Comparison of ENCODE assay signal across 17 cellular contexts in the genomic region with DNA sequence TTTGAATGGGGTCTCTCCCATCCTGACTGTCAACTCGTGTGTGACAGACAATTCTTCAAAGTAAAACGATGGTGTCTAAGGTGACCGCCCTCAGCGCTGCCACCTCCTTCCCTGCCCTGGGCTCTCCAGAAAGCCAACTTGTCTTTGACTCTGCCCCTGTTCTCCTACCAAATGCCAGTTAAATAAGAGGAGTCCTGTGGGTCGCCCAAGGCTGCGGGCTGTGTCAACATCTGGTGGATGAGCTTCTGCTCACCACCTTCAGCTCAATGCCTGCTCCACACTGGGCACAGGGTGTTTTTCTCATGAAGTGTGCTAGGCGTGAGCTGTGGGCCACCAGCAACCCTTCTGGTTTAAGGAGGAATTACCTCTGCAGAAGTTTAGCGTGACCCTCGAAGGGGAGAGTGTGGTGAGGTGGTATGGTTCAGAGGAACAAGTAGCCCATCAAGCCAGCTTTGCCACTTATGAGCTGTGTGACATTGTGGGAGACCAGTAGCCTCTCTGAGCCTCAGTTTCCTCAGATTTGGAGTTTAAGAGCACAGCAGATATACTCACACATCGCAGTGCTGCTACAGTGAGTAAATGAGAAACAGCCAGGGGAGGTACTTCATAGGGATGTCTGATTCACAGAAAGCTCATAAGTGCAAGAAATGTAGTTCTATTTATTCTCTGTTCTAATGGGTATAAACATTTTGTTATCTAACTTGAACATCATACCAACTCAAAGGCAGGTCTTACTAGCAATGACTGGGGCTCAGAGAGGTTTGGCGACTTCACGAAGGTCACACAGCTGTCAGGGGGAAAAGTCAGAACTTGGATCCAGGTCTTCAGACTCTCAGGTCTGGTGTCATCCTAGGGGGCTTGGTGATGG. TPM values are rescaled to one million over a fixed set of nuclear protein-coding genes. Genes with fewer than 3 reads are reported as not detected.
A peak's percentile ranks its signal among the peaks of the same experiment; 100 is the strongest.
DNase-seq lines count a peak whose midpoint lies in the region; ATAC-seq, FAIRE-seq and TF ChIP-seq lines count a peak whose summit lies in the region.
"Had no signal": no experiment of that assay in that cellular context is flagged by ENCODE, and none has a peak within 500 bp of the region (broad histone marks: within the 10 kb centered on the region; RNA-seq: fewer than 3 reads in every experiment).

No MANE protein-coding gene starts in this region.

- peaks cover 2% of the 10 kb centered on the region for H3K27me3 Mint-ChIP-seq in activated CD4-positive, alpha-beta T cell treated with anti-CD3 and anti-CD28 coated beads for 36 hours

- WGBS in HepG2 (ENCODE audit: low lambda C conversion rate): 7% methylated on average over 11 of the region's 12 CpGs

- peaks cover 26% of the 10 kb centered on the region for H3K36me3 Mint-ChIP-seq in activated CD4-positive, alpha-beta T cell treated with anti-CD3 and anti-CD28 coated beads for 36 hours (ENCODE audit: low read depth)

- intact Hi-C loops in activated CD4-positive, alpha-beta T cell treated with anti-CD3 and anti-CD28 coated beads for 36 hours (cut with DNase I, micrococcal nuclease): no loop called here
- intact Hi-C loops in HepG2 (cut with micrococcal nuclease; ENCODE audit: unreplicated experiment): loop anchor here (1.0 to 10.0 kb wide), 4 partner anchors 21 to 242 kb away; no protein-coding TSS in a partner anchor

- peaks cover 38% of the 10 kb centered on the region for H3K4me1 Mint-ChIP-seq in activated CD4-positive, alpha-beta T cell treated with anti-CD3 and anti-CD28 coated beads for 36 hours

- in situ Hi-C loops in HepG2 (cut with HindIII; ENCODE audit: extremely low pct_ligation_motif_present, low pct_unique_long_range_greater_than_20kb): loop anchor here (5.0 kb wide), 1 partner anchor 36 kb away; no protein-coding TSS in a partner anchor
- in situ Hi-C loops in HAP-1 (cut with MboI; ENCODE audit: low sequenced_read_pairs): no loop called here

- POLR2A ChIA-PET in activated CD4-positive, alpha-beta T cell treated with anti-CD3 and anti-CD28 coated beads for 36 hours (lab: Charles Lee): interaction anchor here (0.8 to 1.7 kb wide), 4 partner anchors 11 to 30 kb away, joined by 3 to 11 read pairs (median 4); a partner anchor contains a TSS
- POLR2A ChIA-PET in HepG2 (lab: Yijun Ruan, JAX): interaction anchor here (0.6 to 5.4 kb wide), 23 partner anchors 8 to 222 kb away, joined by 3 to 88 read pairs (median 5); a partner anchor contains a TSS

- H3K9ac ChIP-seq in Karpas-422 (ENCODE audit: low read length): no peak overlapping the region
- no peak overlapping the region for H3K9ac ChIP-seq in HepG2 (ENCODE audit: insufficient read depth, low read depth, low read length)

- TF ChIP-seq RAD21 in HepG2 (CRISPR knock-in tag; IDR thresholded peaks at IDR 0.05): peak; percentile 29; the same call in 1 of the 2 replicates

- H3K4me2 ChIP-seq in Karpas-422 (ENCODE audit: low read depth, low read length, poor library complexity, severe bottlenecking): no peak overlapping the region
- H3K4me2 ChIP-seq in HepG2 (ENCODE audit: low read depth, low read length): peak overlapping the region; percentile 25; the same call in 1 of the 2 replicates
- H3K4me2 ChIP-seq: PC-9 had no signal

- H3K27me3 ChIP-seq in Karpas-422 (ENCODE audit: low read length): no peaks in the 10 kb centered on the region; the same call in 1 of the 2 replicates
- no peaks in the 10 kb centered on the region for H3K27me3 ChIP-seq in HepG2 (ENCODE audit: control insufficient read depth in 1 of 2, insufficient read depth in 2 of 2, low read length in 2 of 2)
- no peaks in the 10 kb centered on the region for H3K27me3 ChIP-seq in HAP-1 (ENCODE audit: low read depth)

- no peak overlapping the region for H3K4me3 Mint-ChIP-seq in activated CD4-positive, alpha-beta T cell treated with anti-CD3 and anti-CD28 coated beads for 36 hours

- ATAC-seq in activated CD4-positive, alpha-beta T cell treated with anti-CD3 and anti-CD28 coated beads for 36 hours: peak; percentile 24
- ATAC-seq in HepG2: peak; percentile 45
- ATAC-seq in GM19467 (IDR thresholded peaks at IDR 0.05; ENCODE audit: unreplicated experiment): no peak

- H3K4me1 ChIP-seq in Karpas-422 (ENCODE audit: low read length) (no peaks in the 10 kb centered on the region), HepG2 (ENCODE audit: insufficient read depth, low read length) (peaks cover 100% of the 10 kb centered on the region), HAP-1 (no peaks in the 10 kb centered on the region)

- H2AFZ ChIP-seq in Karpas-422 (ENCODE audit: low read length): no peak overlapping the region
- no peak overlapping the region for H2AFZ ChIP-seq in HepG2 (ENCODE audit: low read length)
- H2AFZ ChIP-seq: PC-9 had no signal

- peak; percentile 51 for TF ChIP-seq CTCF in HepG2 (CRISPR knock-in tag; IDR thresholded peaks at IDR 0.05)

- H3K36me3 ChIP-seq in Karpas-422 (ENCODE audit: insufficient read depth, low read length) (no peaks in the 10 kb centered on the region), HepG2 (replicated peaks in 1 of 2; ENCODE audit: control insufficient read depth in 1 of 2, insufficient read depth in 2 of 2, low read length in 2 of 2) (peaks cover 21 to 32% of the 10 kb centered on the region in 2 experiments), HAP-1 (replicated peaks) (no peaks in the 10 kb centered on the region)

- H3K27ac ChIP-seq in Karpas-422 (ENCODE audit: low read length) (no peak overlapping the region), HepG2 (ENCODE audit: extremely low read length, insufficient read depth, low read length) (peak overlapping the region; percentile 41)
- H3K27ac ChIP-seq: 22Rv1, PC-9 had no signal

- TF ChIP-seq POLR2A in HepG2 (IDR thresholded peaks at IDR 0.05; ENCODE audit: insufficient read depth in 1 of 2, low read depth in 2 of 2, low read length in 2 of 2): peak; percentile 50 to 88; a peak in 3 of 4 replicates
- no peak for TF ChIP-seq POLR2A in GM12891 (IDR thresholded peaks at IDR 0.05; ENCODE audit: low read depth, low read length)

- DNase-seq in activated CD4-positive, alpha-beta T cell treated with anti-CD3 and anti-CD28 coated beads for 36 hours: no peak
- no peak for DNase-seq in activated CD4-positive, alpha-beta T cell treated with anti-CD3 and anti-CD28 coated beads for 4 hours
- DNase-seq in Karpas-422 (peak; percentile 55), HepG2 (ENCODE audit: low spot score) (no peak), renal cortical epithelial cell (ENCODE audit: low read depth) (peak; percentile 73), GM12891 (ENCODE audit: insufficient read length, low spot score) (no peak), HAP-1 (ENCODE audit: low spot score in 2 of 2) (no peak)
- DNase-seq: C1 segment of cervical spinal cord, COR-L47, DMS53, NCI-H1436 treated with DMSO at 0.1 percent for 48 hours, NCI-H2081 treated with DMSO at 0.1 percent for 48 hours, NCI-H69, PC-9 had no signal

- no peaks in the 10 kb centered on the region for H3K9me3 Mint-ChIP-seq in activated CD4-positive, alpha-beta T cell treated with anti-CD3 and anti-CD28 coated beads for 36 hours (ENCODE audit: low read depth)

- H3K79me2 ChIP-seq in Karpas-422 (ENCODE audit: low read length): no peaks in the 10 kb centered on the region
- H3K79me2 ChIP-seq in HepG2 (ENCODE audit: insufficient read depth, low read length): no peaks in the 10 kb centered on the region

- no peaks in the 10 kb centered on the region for H3K9me3 ChIP-seq in Karpas-422 (ENCODE audit: low read length)
- H3K9me3 ChIP-seq in HepG2 (ENCODE audit: low read length): no peaks in the 10 kb centered on the region
- H3K9me3 ChIP-seq in HAP-1: no peaks in the 10 kb centered on the region

- H3K4me3 ChIP-seq in Karpas-422 (ENCODE audit: low read length) (no peak overlapping the region), HepG2 (replicated peaks in 1 of 3; ENCODE audit: insufficient read depth in 1 of 3, low read depth in 2 of 3, low read length in 3 of 3) (no peak overlapping the region), HAP-1 (no peak overlapping the region)
- H3K4me3 ChIP-seq: PC-9 had no signal

- CTCF ChIA-PET in activated CD4-positive, alpha-beta T cell treated with anti-CD3 and anti-CD28 coated beads for 36 hours (lab: Charles Lee): interaction anchor here (0.8 kb wide), 1 partner anchor 17 kb away, joined by 3 read pairs; no protein-coding TSS in a partner anchor
- CTCF ChIA-PET in HepG2 (lab: Yijun Ruan, JAX; ENCODE audit: low intra/inter-chr PET ratio, low total read pairs): interaction anchor here (0.7 to 1.2 kb wide), 3 partner anchors 20 to 37 kb away, joined by 3 to 4 read pairs (median 3); no protein-coding TSS in a partner anchor

- FAIRE-seq in HepG2 (lab: Jason Lieb, UNC) (no peak), GM12891 (lab: Jason Lieb, UNC) (no peak)

- no peaks in the 10 kb centered on the region for H3K9me2 ChIP-seq in Karpas-422 (replicated peaks; ENCODE audit: insufficient read depth, low read length)

- TF ChIP-seq EP300 in HepG2 (IDR thresholded peaks at IDR 0.05; ENCODE audit: low read depth in 2 of 2, low read length in 2 of 2) (no peak), HepG2 (CRISPR knock-in tag; IDR thresholded peaks at IDR 0.05; ENCODE audit: borderline replicate concordance) (no peak)

- no TSS peak for BruUV-seq in HepG2 (replicated peaks; lab: Mats Ljungman, UMichigan)

- no peaks in the 10 kb centered on the region for H4K20me1 ChIP-seq in Karpas-422 (ENCODE audit: insufficient read depth, low read depth, low read length)
- peaks cover 46% of the 10 kb centered on the region for H4K20me1 ChIP-seq in HepG2 (ENCODE audit: insufficient read depth, low read length)

- H3K27ac Mint-ChIP-seq in activated CD4-positive, alpha-beta T cell treated with anti-CD3 and anti-CD28 coated beads for 36 hours: peak overlapping the region; percentile 56

RNA-seq across cellular contexts. Expression of a gene that starts 9.8 kb away (rescaled TPM):
- not detected for total RNA-seq in activated CD4-positive, alpha-beta T cell treated with anti-CD3 and anti-CD28 coated beads for 36 hours
- total RNA-seq in Karpas-422 (2014; rRNA removed; shearing (Covaris generic); ENCODE audit: low replicate concordance): not detected in 2 replicates
- total RNA-seq in HepG2 (2016; rRNA removed; fragmentation: Illumina TruSeq; extraction: Trizol) (0.24 TPM in 1 of 2 replicates, not detected in the other), renal cortical epithelial cell (0.10 TPM in 1 of 2 replicates, not detected in the other)
- total RNA-seq in HepG2 (2016; cell fraction: cytosol; rRNA removed; fragmentation: Illumina TruSeq; extraction: Trizol; ENCODE audit: low read depth): not detected in 2 replicates
- total RNA-seq in HepG2 (2016; cell fraction: insoluble cytoplasmic fraction; rRNA removed; fragmentation: Illumina TruSeq; extraction: Trizol): 0.21 TPM in 1 of 2 replicates, not detected in the other
- not detected in 2 replicates for total RNA-seq in HepG2 (2016; cell fraction: membrane; rRNA removed; fragmentation: Illumina TruSeq; extraction: Trizol)
- not detected in 2 replicates for total RNA-seq in HepG2 (2016; cell fraction: nucleus; rRNA removed; fragmentation: Illumina TruSeq; extraction: Trizol)
- 0.08 TPM in 1 of 2 replicates, not detected in the other for polyA plus RNA-seq in HepG2 (2011; rRNA removed)
- polyA plus RNA-seq in HepG2 (2011; cell fraction: cytosol; rRNA removed): not detected in 2 replicates
- 0.81 and 0.84 TPM in 2 replicates for polyA plus RNA-seq in HepG2 (2011; cell fraction: nucleus; rRNA removed)
- polyA plus RNA-seq in HepG2 (2012): 0.17 TPM in 1 of 2 replicates, not detected in the other
- not detected in 2 replicates for polyA plus RNA-seq in HepG2 (2016; cell fraction: cytosol; fragmentation: Illumina TruSeq; extraction: Trizol; ENCODE audit: low read depth)
- polyA plus RNA-seq in HepG2 (2016; cell fraction: insoluble cytoplasmic fraction; fragmentation: Illumina TruSeq; extraction: Trizol; ENCODE audit: low read depth): not detected in 2 replicates
- 0.21 TPM in 1 of 2 replicates, not detected in the other for polyA plus RNA-seq in HepG2 (2016; cell fraction: membrane; fragmentation: Illumina TruSeq; extraction: Trizol; ENCODE audit: low read depth)
- polyA plus RNA-seq in HepG2 (2016; cell fraction: nucleus; fragmentation: Illumina TruSeq; extraction: Trizol; ENCODE audit: insufficient read depth, low read depth): not detected in 2 replicates
- not detected in 2 replicates for polyA minus RNA-seq in HepG2 (2011; rRNA and poly(A)+ RNA removed; ENCODE audit: low replicate concordance)
- not detected in 2 replicates for polyA minus RNA-seq in HepG2 (2011; cell fraction: cytosol; rRNA and poly(A)+ RNA removed)
- polyA minus RNA-seq in HepG2 (2011; cell fraction: nucleus; rRNA and poly(A)+ RNA removed): 0.87 and 1.4 TPM in 2 replicates
- polyA plus RNA-seq in GM12891 (2012; ENCODE audit: low read depth, missing spikeins): not detected
- total RNA-seq: HT1080, PC-9 had no signal

RNA-seq across cellular contexts. Expression of a gene that starts 12.1 kb away (rescaled TPM):
- 100 to 1,000 TPM; 102 to 140 TPM for total RNA-seq in activated CD4-positive, alpha-beta T cell treated with anti-CD3 and anti-CD28 coated beads for 36 hours
- total RNA-seq in Karpas-422 (2014; rRNA removed; shearing (Covaris generic); ENCODE audit: low replicate concordance): 0.54 TPM in 1 of 2 replicates, not detected in the other
- total RNA-seq in HepG2 (2016; rRNA removed; fragmentation: Illumina TruSeq; extraction: Trizol) (2,013 and 3,266 TPM in 2 replicates), renal cortical epithelial cell (32.1 and 137 TPM in 2 replicates)
- 1,032 and 1,133 TPM in 2 replicates for total RNA-seq in HepG2 (2016; cell fraction: cytosol; rRNA removed; fragmentation: Illumina TruSeq; extraction: Trizol; ENCODE audit: low read depth)
- total RNA-seq in HepG2 (2016; cell fraction: insoluble cytoplasmic fraction; rRNA removed; fragmentation: Illumina TruSeq; extraction: Trizol): 1,778 and 3,168 TPM in 2 replicates
- 2,429 and 2,540 TPM in 2 replicates for total RNA-seq in HepG2 (2016; cell fraction: membrane; rRNA removed; fragmentation: Illumina TruSeq; extraction: Trizol)
- total RNA-seq in HepG2 (2016; cell fraction: nucleus; rRNA removed; fragmentation: Illumina TruSeq; extraction: Trizol): 3,105 and 3,600 TPM in 2 replicates
- 11,015 and 14,177 TPM in 2 replicates for polyA plus RNA-seq in HepG2 (2011; rRNA removed)
- polyA plus RNA-seq in HepG2 (2011; cell fraction: cytosol; rRNA removed): 9,533 and 11,655 TPM in 2 replicates
- 2,313 and 3,208 TPM in 2 replicates for polyA plus RNA-seq in HepG2 (2011; cell fraction: nucleus; rRNA removed)
- polyA plus RNA-seq in HepG2 (2012): 7,481 and 10,843 TPM in 2 replicates
- 4,767 and 4,962 TPM in 2 replicates for polyA plus RNA-seq in HepG2 (2016; cell fraction: cytosol; fragmentation: Illumina TruSeq; extraction: Trizol; ENCODE audit: low read depth)
- 4,118 and 4,730 TPM in 2 replicates for polyA plus RNA-seq in HepG2 (2016; cell fraction: insoluble cytoplasmic fraction; fragmentation: Illumina TruSeq; extraction: Trizol; ENCODE audit: low read depth)
- 6,083 and 6,679 TPM in 2 replicates for polyA plus RNA-seq in HepG2 (2016; cell fraction: membrane; fragmentation: Illumina TruSeq; extraction: Trizol; ENCODE audit: low read depth)
- 8,870 and 9,648 TPM in 2 replicates for polyA plus RNA-seq in HepG2 (2016; cell fraction: nucleus; fragmentation: Illumina TruSeq; extraction: Trizol; ENCODE audit: insufficient read depth, low read depth)
- 7.6 and 11,192 TPM in 2 replicates for polyA minus RNA-seq in HepG2 (2011; rRNA and poly(A)+ RNA removed; ENCODE audit: low replicate concordance)
- 3,443 and 4,995 TPM in 2 replicates for polyA minus RNA-seq in HepG2 (2011; cell fraction: cytosol; rRNA and poly(A)+ RNA removed)
- 1,177 and 2,207 TPM in 2 replicates for polyA minus RNA-seq in HepG2 (2011; cell fraction: nucleus; rRNA and poly(A)+ RNA removed)
- 0.77 TPM for polyA plus RNA-seq in GM12891 (2012; ENCODE audit: low read depth, missing spikeins)
- total RNA-seq: PC-9 had no signal

RNA-seq across cellular contexts. Expression of a gene that starts 53.2 kb away (rescaled TPM):
- total RNA-seq in activated CD4-positive, alpha-beta T cell treated with anti-CD3 and anti-CD28 coated beads for 36 hours: not detected
- not detected in 2 replicates for total RNA-seq in Karpas-422 (2014; rRNA removed; shearing (Covaris generic); ENCODE audit: low replicate concordance)
- total RNA-seq in HepG2 (2016; rRNA removed; fragmentation: Illumina TruSeq; extraction: Trizol) (144 and 260 TPM in 2 replicates), renal cortical epithelial cell (0.35 and 0.65 TPM in 2 replicates)
- total RNA-seq in HepG2 (2016; cell fraction: cytosol; rRNA removed; fragmentation: Illumina TruSeq; extraction: Trizol; ENCODE audit: low read depth): 46.5 and 59.8 TPM in 2 replicates
- total RNA-seq in HepG2 (2016; cell fraction: insoluble cytoplasmic fraction; rRNA removed; fragmentation: Illumina TruSeq; extraction: Trizol): 147 and 255 TPM in 2 replicates
- total RNA-seq in HepG2 (2016; cell fraction: membrane; rRNA removed; fragmentation: Illumina TruSeq; extraction: Trizol): 72.4 and 91.0 TPM in 2 replicates
- 209 and 232 TPM in 2 replicates for total RNA-seq in HepG2 (2016; cell fraction: nucleus; rRNA removed; fragmentation: Illumina TruSeq; extraction: Trizol)
- 333 and 391 TPM in 2 replicates for polyA plus RNA-seq in HepG2 (2011; rRNA removed)
- polyA plus RNA-seq in HepG2 (2011; cell fraction: cytosol; rRNA removed): 334 and 367 TPM in 2 replicates
- 148 and 149 TPM in 2 replicates for polyA plus RNA-seq in HepG2 (2011; cell fraction: nucleus; rRNA removed)
- polyA plus RNA-seq in HepG2 (2012): 165 and 183 TPM in 2 replicates
- 50.8 and 68.1 TPM in 2 replicates for polyA plus RNA-seq in HepG2 (2016; cell fraction: cytosol; fragmentation: Illumina TruSeq; extraction: Trizol; ENCODE audit: low read depth)
- 148 and 161 TPM in 2 replicates for polyA plus RNA-seq in HepG2 (2016; cell fraction: insoluble cytoplasmic fraction; fragmentation: Illumina TruSeq; extraction: Trizol; ENCODE audit: low read depth)
- 59.5 and 79.3 TPM in 2 replicates for polyA plus RNA-seq in HepG2 (2016; cell fraction: membrane; fragmentation: Illumina TruSeq; extraction: Trizol; ENCODE audit: low read depth)
- polyA plus RNA-seq in HepG2 (2016; cell fraction: nucleus; fragmentation: Illumina TruSeq; extraction: Trizol; ENCODE audit: insufficient read depth, low read depth): 298 and 309 TPM in 2 replicates
- polyA minus RNA-seq in HepG2 (2011; rRNA and poly(A)+ RNA removed; ENCODE audit: low replicate concordance): 295 TPM in 1 of 2 replicates, not detected in the other
- 62.1 and 78.1 TPM in 2 replicates for polyA minus RNA-seq in HepG2 (2011; cell fraction: cytosol; rRNA and poly(A)+ RNA removed)
- polyA minus RNA-seq in HepG2 (2011; cell fraction: nucleus; rRNA and poly(A)+ RNA removed): 54.3 and 66.5 TPM in 2 replicates
- polyA plus RNA-seq in GM12891 (2012; ENCODE audit: low read depth, missing spikeins): not detected
- total RNA-seq: PC-9 had no signal

Comparison
In these comparisons a context has a peak if more than half of its experiments do, and no peak if none do; other contexts are left out.
1. DNase-seq: peak in Karpas-422 (single experiment) and renal cortical epithelial cell (single experiment); none in activated CD4-positive, alpha-beta T cell treated with anti-CD3 and anti-CD28 coated beads for 36 hours (single experiment), activated CD4-positive, alpha-beta T cell treated with anti-CD3 and anti-CD28 coated beads for 4 hours (0 of 2), HepG2 (single experiment), GM12891 (single experiment) and HAP-1 (0 of 2).
2. RNA of a gene that starts 12.1 kb away (total RNA-seq): 1,032 to 3,600 TPM in HepG2, 102 to 140 TPM in activated CD4-positive, alpha-beta T cell treated with anti-CD3 and anti-CD28 coated beads for 36 hours and 32.1 to 137 TPM in renal cortical epithelial cell; 0.54 TPM in Karpas-422; every median in the first group is over 10 times any median in the second.
3. RNA of a gene that starts 53.2 kb away (total RNA-seq): 46.5 to 260 TPM in HepG2; 0.35 to 0.65 TPM in renal cortical epithelial cell, not detected in activated CD4-positive, alpha-beta T cell treated with anti-CD3 and anti-CD28 coated beads for 36 hours and not detected in Karpas-422; every median in the first group is over 10 times any median in the second.